8 cellular contexts compared by ENCODE assay signal in genomic region chr4:129218355-129218754, GRCh38.
DNase-seq lines count a peak whose midpoint lies in the region; ATAC-seq and TF ChIP-seq lines count a peak whose summit lies in the region.

No MANE protein-coding gene starts in this region.

- no peaks in the 10 kb centered on the region for H3K36me3 ChIP-seq in adipocyte (ENCODE audit: control insufficient read depth, insufficient read depth, low read length, severe bottlenecking)

- CTCF ChIA-PET in Calu3 (lab: Charles Lee), result no interaction called here

- no peaks in the 10 kb centered on the region for H3K27me3 Mint-ChIP-seq in Calu3 (ENCODE audit: unreplicated experiment)
- H3K27me3 Mint-ChIP-seq in endothelial cell (ENCODE audit: unreplicated experiment), result no peaks in the 10 kb centered on the region
- no peaks in the 10 kb centered on the region for H3K27me3 Mint-ChIP-seq in activated T-helper 17 cell treated with anti-CD3 and anti-CD28 coated beads, Interleukin-2, amount 50 U/mL, for 72 hours

- H3K4me1 ChIP-seq in adipocyte (ENCODE audit: control insufficient read depth, insufficient read depth, low read length), result no peaks in the 10 kb centered on the region

- no peak overlapping the region for H3K9ac ChIP-seq in adipocyte (ENCODE audit: low read length)

- H3K36me3 Mint-ChIP-seq in Calu3 (ENCODE audit: insufficient read depth, unreplicated experiment), result no peaks in the 10 kb centered on the region
- no peaks in the 10 kb centered on the region for H3K36me3 Mint-ChIP-seq in endothelial cell (ENCODE audit: low read depth, unreplicated experiment)
- no peaks in the 10 kb centered on the region for H3K36me3 Mint-ChIP-seq in activated T-helper 17 cell treated with anti-CD3 and anti-CD28 coated beads, Interleukin-2, amount 50 U/mL, for 72 hours (ENCODE audit: low read depth)

- DNase-seq in Calu3, result peak; percentile 24
- peak; percentile 61 to 88 (median 65) for DNase-seq in NCI-H1417 (lab: John Stamatoyannopoulos, UW)
- DNase-seq in adipocyte (ENCODE audit: low read depth), result peak; percentile 58
- no peak for DNase-seq in left lobe of liver (ENCODE audit: low spot score)
- no peak for DNase-seq in endothelial cell (ENCODE audit: low spot score)

- H3K4me3 ChIP-seq in adipocyte (ENCODE audit: low read length), result no peak overlapping the region

- no peak for TF ChIP-seq CTCF in Calu3 (IDR thresholded peaks at IDR 0.05; ENCODE audit: unreplicated experiment)
- TF ChIP-seq CTCF in endothelial cell (IDR thresholded peaks at IDR 0.05; ENCODE audit: unreplicated experiment), result no peak

- ATAC-seq in left lobe of liver (peak; percentile 98), HG03196 (IDR thresholded peaks at IDR 0.05; ENCODE audit: unreplicated experiment) (no peak), HG02970 (IDR thresholded peaks at IDR 0.05; ENCODE audit: low FRiP score, unreplicated experiment) (no peak)
- ATAC-seq in activated T-helper 17 cell treated with anti-CD3 and anti-CD28 coated beads, Interleukin-2, amount 50 U/mL, for 72 hours (replicated peaks), result no peak

- BruUV-seq in Calu3 (replicated peaks; lab: Mats Ljungman, UMichigan), result no TSS peak

- H3K4me1 Mint-ChIP-seq in Calu3 (ENCODE audit: low read depth, unreplicated experiment) (no peaks in the 10 kb centered on the region), endothelial cell (ENCODE audit: unreplicated experiment) (no peaks in the 10 kb centered on the region)
- no peaks in the 10 kb centered on the region for H3K4me1 Mint-ChIP-seq in activated T-helper 17 cell treated with anti-CD3 and anti-CD28 coated beads, Interleukin-2, amount 50 U/mL, for 72 hours

- H3K9me3 ChIP-seq in adipocyte (ENCODE audit: control insufficient read depth, low read length), result no peaks in the 10 kb centered on the region

- H3K9me3 Mint-ChIP-seq in Calu3 (ENCODE audit: low read depth, unreplicated experiment) (no peaks in the 10 kb centered on the region), endothelial cell (ENCODE audit: unreplicated experiment) (no peaks in the 10 kb centered on the region)
- H3K9me3 Mint-ChIP-seq in activated T-helper 17 cell treated with anti-CD3 and anti-CD28 coated beads, Interleukin-2, amount 50 U/mL, for 72 hours, result no peaks in the 10 kb centered on the region

- H3K4me3 Mint-ChIP-seq in Calu3 (ENCODE audit: low read depth, unreplicated experiment) (no peak overlapping the region), endothelial cell (ENCODE audit: unreplicated experiment) (no peak overlapping the region)
- H3K4me3 Mint-ChIP-seq in activated T-helper 17 cell treated with anti-CD3 and anti-CD28 coated beads, Interleukin-2, amount 50 U/mL, for 72 hours, result no peak overlapping the region

- intact Hi-C loops in Calu3 (cut with micrococcal nuclease; ENCODE audit: unreplicated experiment), result loop anchor here (1.0 to 2.0 kb wide), 3 partner anchors 124 to 422 kb away; no protein-coding TSS in a partner anchor

- no peaks in the 10 kb centered on the region for H3K27me3 ChIP-seq in adipocyte (replicated peaks; ENCODE audit: control insufficient read depth, insufficient read depth, low read length)

- no peak overlapping the region for H3K27ac Mint-ChIP-seq in Calu3 (ENCODE audit: unreplicated experiment)
- H3K27ac Mint-ChIP-seq in endothelial cell (ENCODE audit: unreplicated experiment), result no peak overlapping the region
- H3K27ac Mint-ChIP-seq in activated T-helper 17 cell treated with anti-CD3 and anti-CD28 coated beads, Interleukin-2, amount 50 U/mL, for 72 hours, result no peak overlapping the region

Comparison
In these comparisons a context has a peak if more than half of its experiments do, and no peak if none do; other contexts are left out.
1. DNase-seq: peak in Calu3 (single experiment), NCI-H1417 (3 of 3) and adipocyte (single experiment); none in left lobe of liver (single experiment) and endothelial cell (single experiment).